1 cellular context compared by ENCODE assay signal in the genomic region with DNA sequence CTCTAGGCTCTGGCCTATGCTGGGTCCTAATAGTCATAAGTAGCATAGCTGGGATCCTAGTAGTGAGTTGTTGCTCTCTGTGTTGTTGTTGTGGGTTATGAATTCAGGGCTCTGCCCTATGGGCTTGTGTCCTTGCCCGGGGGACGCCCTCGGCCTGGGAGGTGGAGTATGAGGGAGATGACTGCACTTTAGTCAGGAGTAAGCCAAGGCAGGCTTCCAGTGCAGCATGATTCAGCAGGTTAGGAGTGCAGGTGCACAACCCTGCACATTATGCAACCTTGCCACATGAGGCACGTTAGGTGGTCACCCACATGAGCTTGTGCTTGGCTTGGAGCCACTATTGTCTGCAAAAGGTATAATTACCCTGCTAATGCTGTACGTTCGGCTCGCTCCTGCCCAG.
TF ChIP-seq lines count a peak whose summit lies in the region.

No MANE protein-coding gene starts in this region.

TF ChIP-seq in SK-N-SH treated with all-trans-retinoic acid at 6 μM for 48 hours, 23 proteins besides CTCF, POLR2A, EP300 and RAD21 (continued from another document):
- TF ChIP-seq, protein P1, sequence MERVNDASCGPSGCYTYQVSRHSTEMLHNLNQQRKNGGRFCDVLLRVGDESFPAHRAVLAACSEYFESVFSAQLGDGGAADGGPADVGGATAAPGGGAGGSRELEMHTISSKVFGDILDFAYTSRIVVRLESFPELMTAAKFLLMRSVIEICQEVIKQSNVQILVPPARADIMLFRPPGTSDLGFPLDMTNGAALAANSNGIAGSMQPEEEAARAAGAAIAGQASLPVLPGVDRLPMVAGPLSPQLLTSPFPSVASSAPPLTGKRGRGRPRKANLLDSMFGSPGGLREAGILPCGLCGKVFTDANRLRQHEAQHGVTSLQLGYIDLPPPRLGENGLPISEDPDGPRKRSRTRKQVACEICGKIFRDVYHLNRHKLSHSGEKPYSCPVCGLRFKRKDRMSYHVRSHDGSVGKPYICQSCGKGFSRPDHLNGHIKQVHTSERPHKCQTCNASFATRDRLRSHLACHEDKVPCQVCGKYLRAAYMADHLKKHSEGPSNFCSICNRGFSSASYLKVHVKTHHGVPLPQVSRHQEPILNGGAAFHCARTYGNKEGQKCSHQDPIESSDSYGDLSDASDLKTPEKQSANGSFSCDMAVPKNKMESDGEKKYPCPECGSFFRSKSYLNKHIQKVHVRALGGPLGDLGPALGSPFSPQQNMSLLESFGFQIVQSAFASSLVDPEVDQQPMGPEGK (CRISPR knock-in tag; IDR thresholded peaks at IDR 0.05; ENCODE audit: borderline replicate concordance): no peak
